ENCODE assay signal across 23 cellular contexts in the genomic region with DNA sequence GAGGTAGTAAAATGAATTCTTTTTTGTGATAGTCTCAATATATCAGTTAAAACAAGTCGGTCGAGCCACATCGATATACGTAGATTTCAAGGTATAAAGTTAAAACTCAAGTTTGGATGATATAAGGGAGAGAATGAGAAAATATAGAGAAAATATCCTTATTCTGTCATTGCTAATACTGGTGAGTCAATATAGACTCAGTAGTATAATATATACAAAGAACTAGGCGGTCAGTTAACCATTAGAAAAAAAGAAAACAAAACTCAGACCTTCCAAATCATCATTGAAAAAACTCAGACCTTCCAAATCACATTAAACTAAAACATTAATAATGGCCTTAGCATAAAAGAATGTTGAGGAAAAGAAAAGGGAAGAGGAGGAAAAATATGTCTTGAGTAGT.
A peak's percentile ranks its signal among the peaks of the same experiment; 100 is the strongest.
DNase-seq lines count a peak whose midpoint lies in the region; ATAC-seq, FAIRE-seq and TF ChIP-seq lines count a peak whose summit lies in the region.
"Had no signal": no experiment of that assay in that cellular context is flagged by ENCODE, and none has a peak within 500 bp of the region (broad histone marks: within the 10 kb centered on the region; RNA-seq: fewer than 3 reads in every experiment).

No MANE protein-coding gene starts in this region.

- WGBS in A549 (ENCODE audit: missing lambda C conversion rate), result 85% methylated on average over 5 of the region's 5 CpGs

- no peaks in the 10 kb centered on the region for H3K36me3 Mint-ChIP-seq in osteocyte (ENCODE audit: unreplicated experiment)
- no peaks in the 10 kb centered on the region for H3K36me3 Mint-ChIP-seq in stimulated activated effector memory CD8-positive, alpha-beta T cell treated with anti-CD3 and anti-CD28 coated beads, Interleukin-12 subunit alpha, Interleukin-12 subunit beta, amount 100 ng/mL, for 72 hours
- H3K36me3 Mint-ChIP-seq: CD14-positive monocyte; CD8-positive, alpha-beta memory T cell had no signal

- no peaks in the 10 kb centered on the region for H3K9me3 ChIP-seq in A549
- H3K9me3 ChIP-seq: BE2C had no signal

- no peaks in the 10 kb centered on the region for H3K4me1 ChIP-seq in A549
- H3K4me1 ChIP-seq: BLaER1 treated with 17β-estradiol and CSF1 and Interleukin-3, amounts not matched to agents 10 nM and 100 nM had no signal

- H3K4me2 ChIP-seq in A549, result no peak overlapping the region
- H3K4me2 ChIP-seq: BLaER1 treated with 17β-estradiol and CSF1 and Interleukin-3, amounts not matched to agents 10 nM and 100 nM had no signal

- CTCF ChIA-PET in A549 (lab: Yijun Ruan, JAX), result no interaction called here

- no peak for TF ChIP-seq EP300 in A549 (IDR thresholded peaks at IDR 0.05)

- ATAC-seq in A549, result no peak
- ATAC-seq in stimulated activated effector memory CD8-positive, alpha-beta T cell treated with anti-CD3 and anti-CD28 coated beads, Interleukin-12 subunit alpha, Interleukin-12 subunit beta, amount 100 ng/mL, for 72 hours, result no peak
- ATAC-seq: HCT116 had no signal

- FAIRE-seq in A549 (lab: Jason Lieb, UNC), result peak; percentile 7
- FAIRE-seq in RCC 7860 (lab: Jason Lieb, UNC), result peak; percentile 34
- FAIRE-seq: A204.1, G401.6, GM12892 had no signal

- POLR2A ChIA-PET in A549 (lab: Yijun Ruan, JAX), result no interaction called here

- no peaks in the 10 kb centered on the region for H3K27me3 Mint-ChIP-seq in osteocyte (ENCODE audit: unreplicated experiment)
- H3K27me3 Mint-ChIP-seq: CD4-positive, alpha-beta T cell; CD8-positive, alpha-beta memory T cell had no signal

- TF ChIP-seq CTCF in A549 (IDR thresholded peaks at IDR 0.05) (no peak), osteocyte (IDR thresholded peaks at IDR 0.05) (no peak)

- TF ChIP-seq RAD21 in A549 (conservative IDR thresholded peaks at IDR 0.05 in 1 of 2, IDR thresholded peaks at IDR 0.05 in 1 of 2), result no peak

- no peak overlapping the region for H3K4me3 Mint-ChIP-seq in osteocyte (ENCODE audit: unreplicated experiment)
- H3K4me3 Mint-ChIP-seq in stimulated activated effector memory CD8-positive, alpha-beta T cell treated with anti-CD3 and anti-CD28 coated beads, Interleukin-12 subunit alpha, Interleukin-12 subunit beta, amount 100 ng/mL, for 72 hours, result no peak overlapping the region
- H3K4me3 Mint-ChIP-seq: CD14-positive monocyte; CD4-positive, alpha-beta T cell; CD8-positive, alpha-beta memory T cell had no signal

- DNase-seq in A549 (ENCODE audit: low read depth in 1 of 2, low spot score in 1 of 2) (no peak), HCEC 1CT (peak; percentile 36), RCC 7860 (ENCODE audit: low spot score) (no peak), osteocyte (ENCODE audit: extremely low spot score, unreplicated experiment) (no peak), KG1 (lab: John Stamatoyannopoulos, UW) (no peak)
- no peak for DNase-seq in activated effector memory CD4-positive, alpha-beta T cell treated with anti-CD3 and anti-CD28 coated beads, Interleukin-2, amount 50 U/mL, for 16 hours
- DNase-seq in stimulated activated effector memory CD8-positive, alpha-beta T cell treated with anti-CD3 and anti-CD28 coated beads, Interleukin-12 subunit alpha, Interleukin-12 subunit beta, amount 100 ng/mL, for 72 hours (ENCODE audit: low spot score in 2 of 2), result no peak
- DNase-seq: ACHN; AML-193; BE2C; Calu3; CD4-positive, alpha-beta T cell; CD8-positive, alpha-beta memory T cell; DMS53; DMS79 treated with DMSO at 0.1 percent for 48 hours; GM23248 had no signal

- no peaks in the 10 kb centered on the region for H3K9me3 Mint-ChIP-seq in osteocyte (ENCODE audit: unreplicated experiment)
- peaks cover 11% of the 10 kb centered on the region for H3K9me3 Mint-ChIP-seq in stimulated activated effector memory CD8-positive, alpha-beta T cell treated with anti-CD3 and anti-CD28 coated beads, Interleukin-12 subunit alpha, Interleukin-12 subunit beta, amount 100 ng/mL, for 72 hours
- H3K9me3 Mint-ChIP-seq: CD4-positive, alpha-beta T cell had no signal

- peak overlapping the region; percentile 15 for H3K27ac Mint-ChIP-seq in osteocyte (ENCODE audit: unreplicated experiment)
- H3K27ac Mint-ChIP-seq in stimulated activated effector memory CD8-positive, alpha-beta T cell treated with anti-CD3 and anti-CD28 coated beads, Interleukin-12 subunit alpha, Interleukin-12 subunit beta, amount 100 ng/mL, for 72 hours, result no peak overlapping the region
- H3K27ac Mint-ChIP-seq: CD14-positive monocyte; CD4-positive, alpha-beta T cell; CD8-positive, alpha-beta memory T cell had no signal

- peaks cover 19% of the 10 kb centered on the region for H3K4me1 Mint-ChIP-seq in osteocyte (ENCODE audit: unreplicated experiment)
- H3K4me1 Mint-ChIP-seq in stimulated activated effector memory CD8-positive, alpha-beta T cell treated with anti-CD3 and anti-CD28 coated beads, Interleukin-12 subunit alpha, Interleukin-12 subunit beta, amount 100 ng/mL, for 72 hours, result no peaks in the 10 kb centered on the region
- H3K4me1 Mint-ChIP-seq: CD14-positive monocyte; CD8-positive, alpha-beta memory T cell had no signal

- no peak for TF ChIP-seq POLR2A in A549 (IDR thresholded peaks at IDR 0.05; ENCODE audit: low read length)

- H3K4me3 ChIP-seq in A549, result no peak overlapping the region
- H3K4me3 ChIP-seq: BLaER1 treated with 17β-estradiol and CSF1 and Interleukin-3, amounts not matched to agents 10 nM and 100 nM; GM23248 had no signal

- no peak overlapping the region for H3K27ac ChIP-seq in A549
- H3K27ac ChIP-seq: 22Rv1; BLaER1 treated with 17β-estradiol and CSF1 and Interleukin-3, amounts not matched to agents 10 nM and 100 nM; GM23248 had no signal

TF ChIP-seq in A549, 52 proteins besides CTCF, POLR2A, EP300 and RAD21:
- TF ChIP-seq CHD2 (IDR thresholded peaks at IDR 0.05; ENCODE audit: low read length, partially characterized antibody) (no peak), RCOR1 (IDR thresholded peaks at IDR 0.05; ENCODE audit: low read depth, low read length) (no peak), SMC3 (IDR thresholded peaks at IDR 0.05) (no peak), ZFP36 (IDR thresholded peaks at IDR 0.05; ENCODE audit: borderline replicate concordance, partially characterized antibody) (no peak), HDAC2 (IDR thresholded peaks at IDR 0.05) (no peak), HOXB5 (CRISPR knock-in tag; IDR thresholded peaks at IDR 0.05) (no peak), NR3C1 (IDR thresholded peaks at IDR 0.05) (no peak), EHMT2 (IDR thresholded peaks at IDR 0.05; ENCODE audit: low read depth) (no peak), NFE2L2 (conservative IDR thresholded peaks at IDR 0.05; ENCODE audit: low read length) (no peak), KDM5A (IDR thresholded peaks at IDR 0.05) (no peak), MAFK (IDR thresholded peaks at IDR 0.05; ENCODE audit: partially characterized antibody) (no peak), KDM1A (IDR thresholded peaks at IDR 0.05; ENCODE audit: low read depth) (no peak), ESRRA (IDR thresholded peaks at IDR 0.05; ENCODE audit: borderline replicate concordance, low read length) (no peak), RFX5 (IDR thresholded peaks at IDR 0.05) (no peak)
- TF ChIP-seq, protein P1, sequence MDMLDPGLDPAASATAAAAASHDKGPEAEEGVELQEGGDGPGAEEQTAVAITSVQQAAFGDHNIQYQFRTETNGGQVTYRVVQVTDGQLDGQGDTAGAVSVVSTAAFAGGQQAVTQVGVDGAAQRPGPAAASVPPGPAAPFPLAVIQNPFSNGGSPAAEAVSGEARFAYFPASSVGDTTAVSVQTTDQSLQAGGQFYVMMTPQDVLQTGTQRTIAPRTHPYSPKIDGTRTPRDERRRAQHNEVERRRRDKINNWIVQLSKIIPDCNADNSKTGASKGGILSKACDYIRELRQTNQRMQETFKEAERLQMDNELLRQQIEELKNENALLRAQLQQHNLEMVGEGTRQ (IDR thresholded peaks at IDR 0.05), result no peak
- TF ChIP-seq, protein P2, sequence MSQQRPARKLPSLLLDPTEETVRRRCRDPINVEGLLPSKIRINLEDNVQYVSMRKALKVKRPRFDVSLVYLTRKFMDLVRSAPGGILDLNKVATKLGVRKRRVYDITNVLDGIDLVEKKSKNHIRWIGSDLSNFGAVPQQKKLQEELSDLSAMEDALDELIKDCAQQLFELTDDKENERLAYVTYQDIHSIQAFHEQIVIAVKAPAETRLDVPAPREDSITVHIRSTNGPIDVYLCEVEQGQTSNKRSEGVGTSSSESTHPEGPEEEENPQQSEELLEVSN (IDR thresholded peaks at IDR 0.05; ENCODE audit: borderline replicate concordance, low read depth), result no peak
- TF ChIP-seq, protein P3, sequence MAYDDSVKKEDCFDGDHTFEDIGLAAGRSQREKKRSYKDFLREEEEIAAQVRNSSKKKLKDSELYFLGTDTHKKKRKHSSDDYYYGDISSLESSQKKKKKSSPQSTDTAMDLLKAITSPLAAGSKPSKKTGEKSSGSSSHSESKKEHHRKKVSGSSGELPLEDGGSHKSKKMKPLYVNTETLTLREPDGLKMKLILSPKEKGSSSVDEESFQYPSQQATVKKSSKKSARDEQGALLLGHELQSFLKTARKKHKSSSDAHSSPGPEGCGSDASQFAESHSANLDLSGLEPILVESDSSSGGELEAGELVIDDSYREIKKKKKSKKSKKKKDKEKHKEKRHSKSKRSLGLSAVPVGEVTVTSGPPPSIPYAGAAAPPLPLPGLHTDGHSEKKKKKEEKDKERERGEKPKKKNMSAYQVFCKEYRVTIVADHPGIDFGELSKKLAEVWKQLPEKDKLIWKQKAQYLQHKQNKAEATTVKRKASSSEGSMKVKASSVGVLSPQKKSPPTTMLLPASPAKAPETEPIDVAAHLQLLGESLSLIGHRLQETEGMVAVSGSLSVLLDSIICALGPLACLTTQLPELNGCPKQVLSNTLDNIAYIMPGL (CRISPR knock-in tag; IDR thresholded peaks at IDR 0.05; ENCODE audit: borderline replicate concordance), result no peak
- TF ChIP-seq, protein P4, sequence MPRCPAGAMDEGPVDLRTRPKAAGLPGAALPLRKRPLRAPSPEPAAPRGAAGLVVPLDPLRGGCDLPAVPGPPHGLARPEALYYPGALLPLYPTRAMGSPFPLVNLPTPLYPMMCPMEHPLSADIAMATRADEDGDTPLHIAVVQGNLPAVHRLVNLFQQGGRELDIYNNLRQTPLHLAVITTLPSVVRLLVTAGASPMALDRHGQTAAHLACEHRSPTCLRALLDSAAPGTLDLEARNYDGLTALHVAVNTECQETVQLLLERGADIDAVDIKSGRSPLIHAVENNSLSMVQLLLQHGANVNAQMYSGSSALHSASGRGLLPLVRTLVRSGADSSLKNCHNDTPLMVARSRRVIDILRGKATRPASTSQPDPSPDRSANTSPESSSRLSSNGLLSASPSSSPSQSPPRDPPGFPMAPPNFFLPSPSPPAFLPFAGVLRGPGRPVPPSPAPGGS (IDR thresholded peaks at IDR 0.05), result no peak
